Comparison of ENCODE assay signal across 9 cellular contexts in the genomic region with DNA sequence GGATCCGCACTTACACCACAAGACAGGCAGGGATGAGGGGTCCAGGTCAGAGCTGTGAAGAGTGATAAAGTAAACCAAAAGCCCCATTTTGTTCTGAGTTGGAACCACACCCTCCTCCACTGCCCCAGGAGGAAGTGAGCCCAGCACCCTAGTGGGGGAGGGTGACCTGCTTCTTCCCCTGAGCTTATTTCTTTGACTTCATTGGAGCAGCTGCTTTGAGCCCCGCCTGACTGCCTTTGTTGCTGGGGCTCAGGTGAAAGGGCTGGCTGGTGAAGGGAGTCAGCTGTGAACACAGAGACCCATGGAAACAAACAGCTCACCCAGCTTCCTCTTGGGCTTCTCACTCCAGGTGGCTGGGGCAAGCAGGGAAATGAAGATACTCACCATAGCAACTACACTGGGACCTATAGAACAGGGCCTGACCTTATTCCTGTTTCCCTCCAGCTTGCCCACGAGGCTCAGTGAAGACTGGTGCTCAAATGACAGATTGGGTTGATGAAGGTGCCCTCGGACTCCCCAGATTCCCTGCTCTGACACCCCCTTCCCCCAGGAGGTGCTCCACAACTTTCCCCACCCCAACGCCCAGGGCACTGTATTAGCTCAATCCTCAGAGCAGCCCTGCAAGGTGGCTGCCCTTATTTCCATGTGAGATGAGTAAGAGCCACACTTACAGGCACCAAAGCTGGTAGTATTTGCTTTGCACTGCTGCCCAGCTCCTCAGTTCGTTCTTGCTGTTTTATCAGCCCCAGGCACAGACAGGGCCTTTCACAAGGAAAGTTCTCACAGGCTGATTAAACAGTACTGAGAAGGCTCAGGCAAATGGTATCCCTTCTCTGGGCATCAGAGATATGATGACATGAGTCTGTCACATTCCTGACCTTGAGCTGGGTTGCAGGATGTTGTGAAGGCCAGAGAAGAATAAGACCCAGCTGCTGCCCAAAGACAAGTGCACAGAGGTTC. TPM values are rescaled to one million over a fixed set of nuclear protein-coding genes. Genes with fewer than 3 reads are reported as not detected.
DNase-seq lines count a peak whose midpoint lies in the region; ATAC-seq and TF ChIP-seq lines count a peak whose summit lies in the region.
"Had no signal": no experiment of that assay in that cellular context is flagged by ENCODE, and none has a peak within 500 bp of the region (broad histone marks: within the 10 kb centered on the region; RNA-seq: fewer than 3 reads in every experiment).

No MANE protein-coding gene starts in this region.

- H3K27me3 Mint-ChIP-seq in CD8-positive, alpha-beta memory T cell, result peaks cover 0 to 4% of the 10 kb centered on the region in 2 donors

- H3K27ac ChIP-seq in CD8-positive, alpha-beta memory T cell (ENCODE audit: low read depth, low read length), result peak overlapping the region; percentile 95
- H3K27ac ChIP-seq in ascending aorta, result peak overlapping the region in 1 of 2 donors; percentile 84

- H3K4me1 ChIP-seq in CD8-positive, alpha-beta memory T cell (ENCODE audit: insufficient read depth, low read length), result peaks cover 68% of the 10 kb centered on the region
- H3K4me1 ChIP-seq in ascending aorta, result peaks cover 5 to 15% of the 10 kb centered on the region in 2 donors

- peak overlapping the region; percentile 97 for H3K4me3 ChIP-seq in CD8-positive, alpha-beta memory T cell (ENCODE audit: low read length)
- H3K4me3 ChIP-seq in ascending aorta, result no peak overlapping the region
- H3K4me3 ChIP-seq: HAP-1 had no signal

- peak overlapping the region; percentile 94 to 100 (median 99) for H3K27ac Mint-ChIP-seq in CD8-positive, alpha-beta memory T cell

- peak; percentile 57 to 92 (median 88) for DNase-seq in CD8-positive, alpha-beta memory T cell
- DNase-seq in HT-29 (ENCODE audit: low spot score) (peak; percentile 51), T follicular helper cell (ENCODE audit: low read depth) (peak; percentile 72), ascending aorta (ENCODE audit: low spot score in 2 of 2) (peak; percentile 18 to 73), medulla oblongata (ENCODE audit: extremely low spot score) (peak; percentile 52), mesenteric fat pad (ENCODE audit: low spot score) (no peak)
- DNase-seq in stimulated activated naive CD4-positive, alpha-beta T cell treated with Interleukin-2 at 50 U/mL for 16 hours (lab: John Stamatoyannopoulos, UW), result peak; percentile 66

- CTCF ChIA-PET in CD8-positive, alpha-beta memory T cell (lab: Charles Lee), result interaction anchor here (0.9 to 7.7 kb wide), 11 partner anchors 9 to 147 kb away, joined by 3 to 48 read pairs (median 4); no protein-coding TSS in a partner anchor

- peak overlapping the region; percentile 98 to 100 (median 99) for H3K4me3 Mint-ChIP-seq in CD8-positive, alpha-beta memory T cell

- H3K9me3 ChIP-seq in CD8-positive, alpha-beta memory T cell (ENCODE audit: low read length), result no peaks in the 10 kb centered on the region
- H3K9me3 ChIP-seq in ascending aorta, result no peaks in the 10 kb centered on the region
- H3K9me3 ChIP-seq: HAP-1 had no signal

- POLR2A ChIA-PET in CD8-positive, alpha-beta memory T cell (lab: Charles Lee), result interaction anchor here (0.5 to 6.8 kb wide), 15 partner anchors 10 to 1582 kb away, joined by 3 to 150 read pairs (median 5); partner anchors contain the start of genes C2CD3, POLD3, PPME1 and SERPINH1

- no peaks in the 10 kb centered on the region for H3K27me3 ChIP-seq in CD8-positive, alpha-beta memory T cell (ENCODE audit: insufficient read depth, low read length, poor library complexity, severe bottlenecking)
- H3K27me3 ChIP-seq in ascending aorta, result no peaks in the 10 kb centered on the region

- H3K36me3 ChIP-seq in CD8-positive, alpha-beta memory T cell (ENCODE audit: insufficient read depth, low read length), result peaks cover 56% of the 10 kb centered on the region
- peaks cover 17 to 30% of the 10 kb centered on the region in 2 donors for H3K36me3 ChIP-seq in ascending aorta

- intact Hi-C loops in ascending aorta (cut with DNase I), result loop anchor here (5.0 kb wide), 1 partner anchor 383 kb away; the partner anchor contains the start of gene FAM168A

- TF ChIP-seq CTCF in ascending aorta (IDR thresholded peaks at IDR 0.05), result no peak

- peaks cover 30 to 78% (median 38%) of the 10 kb centered on the region in 3 donors for H3K36me3 Mint-ChIP-seq in CD8-positive, alpha-beta memory T cell

- peaks cover 64 to 79% (median 70%) of the 10 kb centered on the region in 3 donors for H3K4me1 Mint-ChIP-seq in CD8-positive, alpha-beta memory T cell

- H3K9me3 Mint-ChIP-seq in CD8-positive, alpha-beta memory T cell, result peaks cover 0 to 4% (median 0%) of the 10 kb centered on the region in 5 donors

- ATAC-seq in GM19455 (IDR thresholded peaks at IDR 0.05; ENCODE audit: unreplicated experiment), result peak; percentile 40

RNA-seq across cellular contexts. Expression of gene UCP2, which starts 2.4 kb away (rescaled TPM):
- 100 to 1,000 TPM; 279 to 295 TPM for total RNA-seq in CD8-positive, alpha-beta memory T cell
- 962 TPM for polyA plus RNA-seq in CD8-positive, alpha-beta memory T cell
- total RNA-seq in HT-29 (2014; rRNA removed; shearing (Covaris generic)), result 76.8 and 89.4 TPM in 2 replicates
- total RNA-seq in ascending aorta (2.7 TPM), mesenteric fat pad (76.8 TPM)

RNA-seq across cellular contexts. Expression of gene UCP3, which starts 28.6 kb away (rescaled TPM):
- total RNA-seq in CD8-positive, alpha-beta memory T cell, result 1 to 10 TPM; 2.8 to 2.9 TPM
- 0.36 TPM for polyA plus RNA-seq in CD8-positive, alpha-beta memory T cell
- total RNA-seq in HT-29 (2014; rRNA removed; shearing (Covaris generic)), result 0.64 and 0.76 TPM in 2 replicates
- total RNA-seq in ascending aorta, result not detected
- 2.7 TPM for total RNA-seq in mesenteric fat pad

RNA-seq across cellular contexts. Expression of gene DNAJB13, which starts 29.5 kb away (rescaled TPM):
- under 1 TPM; 0.31 to 0.44 TPM for total RNA-seq in CD8-positive, alpha-beta memory T cell
- not detected for polyA plus RNA-seq in CD8-positive, alpha-beta memory T cell
- 0.46 TPM in 1 of 2 replicates, not detected in the other for total RNA-seq in HT-29 (2014; rRNA removed; shearing (Covaris generic))
- total RNA-seq in ascending aorta, result not detected
- total RNA-seq in mesenteric fat pad, result not detected

Comparison
In these comparisons a context has a peak if more than half of its experiments do, and no peak if none do; other contexts are left out.
1. RNA of gene UCP2, which starts 2.4 kb away (total RNA-seq): 279 to 295 TPM in CD8-positive, alpha-beta memory T cell, 76.8 to 89.4 TPM in HT-29 and 76.8 TPM in mesenteric fat pad (single experiment); 2.7 TPM in ascending aorta (single experiment); every median in the first group is over 10 times any median in the second.